1 cellular context compared by ENCODE assay signal in the genomic region with DNA sequence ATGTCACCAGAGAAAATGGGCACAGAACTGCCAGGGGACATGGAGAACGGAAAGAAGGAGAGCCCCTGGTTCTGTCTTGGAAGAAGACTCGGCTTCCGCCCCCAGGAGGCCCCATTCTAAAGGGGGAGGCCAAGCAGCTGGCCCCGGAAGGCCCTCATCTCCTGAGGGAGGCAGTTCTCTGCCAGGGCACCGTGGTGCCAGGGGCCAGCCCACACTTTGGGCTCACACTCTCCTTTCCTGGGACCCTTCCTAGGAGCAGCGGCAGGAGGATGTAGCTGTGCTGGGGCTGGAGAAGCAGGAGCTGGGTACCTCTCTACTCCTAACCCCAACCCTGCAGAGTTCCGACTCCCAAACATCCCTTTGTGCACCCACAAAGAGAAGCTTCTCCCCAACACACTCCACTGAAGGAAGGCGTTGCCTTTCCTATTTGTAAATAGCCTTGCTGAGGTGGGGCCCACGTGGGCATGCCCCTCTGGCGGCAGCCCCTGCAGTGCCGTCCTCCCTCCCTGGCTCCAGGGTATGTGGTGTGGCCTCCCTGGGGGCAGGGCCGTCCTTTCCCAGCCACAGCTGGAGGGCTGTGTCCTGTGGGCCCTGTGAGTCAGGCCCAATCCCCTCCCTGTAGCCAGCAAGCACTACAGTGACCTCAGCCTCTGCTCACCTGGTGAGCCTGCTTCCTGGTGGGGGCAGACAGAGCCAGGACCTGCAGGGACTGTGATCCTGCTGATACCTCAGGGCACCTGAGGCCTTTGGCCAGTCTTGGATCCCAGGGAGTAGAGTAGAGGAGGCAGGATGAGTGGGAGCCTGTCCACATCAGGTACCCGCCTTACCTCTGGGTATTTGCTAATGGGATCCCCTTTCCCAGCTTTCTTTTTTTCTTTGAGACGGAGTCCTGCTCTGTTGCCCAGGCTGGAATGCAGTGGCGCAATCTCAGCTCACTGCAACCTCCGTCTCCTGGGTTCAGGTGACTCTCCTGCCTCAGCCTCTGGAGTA.
TF ChIP-seq lines count a peak whose summit lies in the region.

No MANE protein-coding gene starts in this region.

TF ChIP-seq in HepG2, 621 proteins besides CTCF, POLR2A, EP300 and RAD21 (continued from another document and continues in another):
- TF ChIP-seq NFAT5 (CRISPR knock-in tag; IDR thresholded peaks at IDR 0.05): peak; percentile 56; the same call in 1 of the 2 replicates
- no peak for TF ChIP-seq ZNF841 (CRISPR knock-in tag; IDR thresholded peaks at IDR 0.05; ENCODE audit: borderline replicate concordance)
- TF ChIP-seq ZNF615 (CRISPR knock-in tag; IDR thresholded peaks at IDR 0.05; ENCODE audit: borderline replicate concordance): no peak
- TF ChIP-seq ZNF576 (CRISPR knock-in tag; IDR thresholded peaks at IDR 0.05): no peak
- TF ChIP-seq WIZ (CRISPR knock-in tag; IDR thresholded peaks at IDR 0.05): no peak
- no peak for TF ChIP-seq KLF13 (CRISPR knock-in tag; IDR thresholded peaks at IDR 0.05)
- no peak for TF ChIP-seq SMARCE1 (IDR thresholded peaks at IDR 0.05; ENCODE audit: borderline replicate concordance)
- TF ChIP-seq NBN (conservative IDR thresholded peaks at IDR 0.05): no peak
- TF ChIP-seq MYC (CRISPR knock-in tag; IDR thresholded peaks at IDR 0.05; ENCODE audit: borderline replicate concordance): peak; percentile 65
- no peak for TF ChIP-seq POLR2AphosphoS2 (IDR thresholded peaks at IDR 0.05; ENCODE audit: low read depth, low read length)
- TF ChIP-seq SRSF1 (optimal IDR thresholded peaks at IDR 0.05; ENCODE audit: low read depth, low read length): no peak
- no peak for TF ChIP-seq RBM39 (IDR thresholded peaks at IDR 0.05; ENCODE audit: low read depth, low read length, poor library complexity, severe bottlenecking)
- TF ChIP-seq NFE2L1 (CRISPR knock-in tag; IDR thresholded peaks at IDR 0.05; ENCODE audit: borderline replicate concordance): no peak
- TF ChIP-seq ZNF577 (CRISPR knock-in tag; IDR thresholded peaks at IDR 0.05; ENCODE audit: borderline replicate concordance, low read depth): no peak
- no peak for TF ChIP-seq PTBP1 (IDR thresholded peaks at IDR 0.05; ENCODE audit: low read depth, low read length, poor library complexity, severe bottlenecking)
- peak; percentile 54; the same call in 1 of the 2 replicates for TF ChIP-seq RBFOX2 (IDR thresholded peaks at IDR 0.05; ENCODE audit: low read depth, low read length)
- peak; percentile 59; the same call in 1 of the 2 replicates for TF ChIP-seq GMEB1 (CRISPR knock-in tag; IDR thresholded peaks at IDR 0.05; ENCODE audit: borderline replicate concordance)
- TF ChIP-seq GTF3A (CRISPR knock-in tag; conservative IDR thresholded peaks at IDR 0.05): 0 out of 2 replicates have a peak, but pooled peaks have one; percentile 26
- TF ChIP-seq, protein P1, sequence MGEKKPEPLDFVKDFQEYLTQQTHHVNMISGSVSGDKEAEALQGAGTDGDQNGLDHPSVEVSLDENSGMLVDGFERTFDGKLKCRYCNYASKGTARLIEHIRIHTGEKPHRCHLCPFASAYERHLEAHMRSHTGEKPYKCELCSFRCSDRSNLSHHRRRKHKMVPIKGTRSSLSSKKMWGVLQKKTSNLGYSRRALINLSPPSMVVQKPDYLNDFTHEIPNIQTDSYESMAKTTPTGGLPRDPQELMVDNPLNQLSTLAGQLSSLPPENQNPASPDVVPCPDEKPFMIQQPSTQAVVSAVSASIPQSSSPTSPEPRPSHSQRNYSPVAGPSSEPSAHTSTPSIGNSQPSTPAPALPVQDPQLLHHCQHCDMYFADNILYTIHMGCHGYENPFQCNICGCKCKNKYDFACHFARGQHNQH (CRISPR knock-in tag; IDR thresholded peaks at IDR 0.05): peak; percentile 82; the same call in 1 of the 2 replicates
- TF ChIP-seq NR1H2 (CRISPR knock-in tag; IDR thresholded peaks at IDR 0.05; ENCODE audit: borderline replicate concordance, low read depth): 0 out of 2 replicates have a peak, but pooled peaks have one; percentile 10
- no peak for TF ChIP-seq PRDM4 (CRISPR knock-in tag; IDR thresholded peaks at IDR 0.05; ENCODE audit: borderline replicate concordance)
- TF ChIP-seq, protein P2, sequence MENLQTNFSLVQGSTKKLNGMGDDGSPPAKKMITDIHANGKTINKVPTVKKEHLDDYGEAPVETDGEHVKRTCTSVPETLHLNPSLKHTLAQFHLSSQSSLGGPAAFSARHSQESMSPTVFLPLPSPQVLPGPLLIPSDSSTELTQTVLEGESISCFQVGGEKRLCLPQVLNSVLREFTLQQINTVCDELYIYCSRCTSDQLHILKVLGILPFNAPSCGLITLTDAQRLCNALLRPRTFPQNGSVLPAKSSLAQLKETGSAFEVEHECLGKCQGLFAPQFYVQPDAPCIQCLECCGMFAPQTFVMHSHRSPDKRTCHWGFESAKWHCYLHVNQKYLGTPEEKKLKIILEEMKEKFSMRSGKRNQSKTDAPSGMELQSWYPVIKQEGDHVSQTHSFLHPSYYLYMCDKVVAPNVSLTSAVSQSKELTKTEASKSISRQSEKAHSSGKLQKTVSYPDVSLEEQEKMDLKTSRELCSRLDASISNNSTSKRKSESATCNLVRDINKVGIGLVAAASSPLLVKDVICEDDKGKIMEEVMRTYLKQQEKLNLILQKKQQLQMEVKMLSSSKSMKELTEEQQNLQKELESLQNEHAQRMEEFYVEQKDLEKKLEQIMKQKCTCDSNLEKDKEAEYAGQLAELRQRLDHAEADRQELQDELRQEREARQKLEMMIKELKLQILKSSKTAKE (CRISPR knock-in tag; IDR thresholded peaks at IDR 0.05; ENCODE audit: borderline replicate concordance): peak; percentile 51; the same call in 1 of the 2 replicates
- TF ChIP-seq ZNF17 (CRISPR knock-in tag; IDR thresholded peaks at IDR 0.05): no peak
- no peak; the same call in 1 of the 2 replicates for TF ChIP-seq ZKSCAN5 (CRISPR knock-in tag; IDR thresholded peaks at IDR 0.05)
- TF ChIP-seq BCLAF1 (IDR thresholded peaks at IDR 0.05): no peak
- TF ChIP-seq ZNF674 (CRISPR knock-in tag; IDR thresholded peaks at IDR 0.05; ENCODE audit: low read depth): no peak
- TF ChIP-seq GABPA (IDR thresholded peaks at IDR 0.05; ENCODE audit: low read depth, low read length): no peak
- TF ChIP-seq GABPA (CRISPR knock-in tag; IDR thresholded peaks at IDR 0.05; ENCODE audit: low read depth): no peak
- peak; percentile 60 for TF ChIP-seq PHF20 (CRISPR knock-in tag; IDR thresholded peaks at IDR 0.05)
- TF ChIP-seq, protein P3, sequence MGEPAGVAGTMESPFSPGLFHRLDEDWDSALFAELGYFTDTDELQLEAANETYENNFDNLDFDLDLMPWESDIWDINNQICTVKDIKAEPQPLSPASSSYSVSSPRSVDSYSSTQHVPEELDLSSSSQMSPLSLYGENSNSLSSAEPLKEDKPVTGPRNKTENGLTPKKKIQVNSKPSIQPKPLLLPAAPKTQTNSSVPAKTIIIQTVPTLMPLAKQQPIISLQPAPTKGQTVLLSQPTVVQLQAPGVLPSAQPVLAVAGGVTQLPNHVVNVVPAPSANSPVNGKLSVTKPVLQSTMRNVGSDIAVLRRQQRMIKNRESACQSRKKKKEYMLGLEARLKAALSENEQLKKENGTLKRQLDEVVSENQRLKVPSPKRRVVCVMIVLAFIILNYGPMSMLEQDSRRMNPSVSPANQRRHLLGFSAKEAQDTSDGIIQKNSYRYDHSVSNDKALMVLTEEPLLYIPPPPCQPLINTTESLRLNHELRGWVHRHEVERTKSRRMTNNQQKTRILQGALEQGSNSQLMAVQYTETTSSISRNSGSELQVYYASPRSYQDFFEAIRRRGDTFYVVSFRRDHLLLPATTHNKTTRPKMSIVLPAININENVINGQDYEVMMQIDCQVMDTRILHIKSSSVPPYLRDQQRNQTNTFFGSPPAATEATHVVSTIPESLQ (CRISPR knock-in tag; conservative IDR thresholded peaks at IDR 0.05): no peak
- peak; percentile 90; the same call in 1 of the 2 replicates for TF ChIP-seq ZKSCAN8 (CRISPR knock-in tag; IDR thresholded peaks at IDR 0.05; ENCODE audit: borderline replicate concordance)
- no peak for TF ChIP-seq MLLT10 (CRISPR knock-in tag; IDR thresholded peaks at IDR 0.05)
- TF ChIP-seq ZSCAN29 (CRISPR knock-in tag; conservative IDR thresholded peaks at IDR 0.05): peak; percentile 70; the same call in 1 of the 2 replicates
- TF ChIP-seq BHLHE40 (IDR thresholded peaks at IDR 0.05; ENCODE audit: low read length): no peak
